In the genomic region with DNA sequence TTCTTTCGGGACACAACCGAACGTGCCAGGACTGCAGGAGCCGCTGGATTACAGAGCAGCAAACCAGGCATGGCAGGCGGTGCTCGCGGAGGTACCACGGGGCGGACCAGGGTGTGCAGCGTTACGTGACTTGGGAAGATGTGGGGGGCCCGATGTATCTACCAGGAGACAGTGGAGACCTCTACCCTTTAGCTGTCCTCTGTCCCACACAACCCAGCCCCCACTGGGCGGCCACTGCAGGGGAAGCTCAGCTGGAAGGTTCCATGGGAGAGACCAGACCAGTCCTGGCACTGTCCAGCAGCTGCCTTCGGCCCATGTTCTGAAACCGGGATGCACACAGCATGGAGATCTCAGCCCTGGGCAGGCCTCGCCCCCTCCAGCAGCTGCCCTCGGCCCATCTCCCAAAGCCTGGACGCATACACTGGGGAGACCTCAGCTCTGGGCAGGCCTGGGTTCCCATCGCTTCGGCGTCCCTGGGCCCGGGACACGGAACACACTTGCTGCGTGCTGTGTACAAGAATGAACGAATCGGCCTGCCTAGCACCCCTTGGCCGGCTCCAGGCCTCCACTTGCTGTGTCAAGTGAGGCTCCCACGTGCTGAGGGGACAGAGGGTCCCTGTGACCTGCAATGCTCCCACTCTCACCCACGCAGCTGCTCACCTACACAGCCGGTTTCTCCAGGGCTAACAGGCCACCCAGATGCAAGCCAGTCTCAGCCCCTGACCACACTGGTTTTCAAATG, we compare ENCODE assay signal across 27 cellular contexts.
DNase-seq lines count a peak whose midpoint lies in the region; ATAC-seq, FAIRE-seq and TF ChIP-seq lines count a peak whose summit lies in the region.
"Had no signal": no experiment of that assay in that cellular context is flagged by ENCODE, and none has a peak within 500 bp of the region (broad histone marks: within the 10 kb centered on the region; RNA-seq: fewer than 3 reads in every experiment).

No MANE protein-coding gene starts in this region.

- 94% methylated on average over 23 to 30 of the region's 30 CpGs for WGBS in endodermal cell (ENCODE audit: insufficient coverage in 1 of 2, insufficient read length in 1 of 2), 2 experiments

- no peak overlapping the region for H3K27ac ChIP-seq in endodermal cell (ENCODE audit: low read depth, low read length)
- H3K27ac ChIP-seq: A549, epithelial cell of prostate, foreskin keratinocyte, stomach, upper lobe of left lung, VCaP had no signal

- peak; percentile 23 for FAIRE-seq in urothelium cell line (lab: Jason Lieb, UNC)
- FAIRE-seq: A549, bronchial epithelial cell had no signal

- H3K4me1 ChIP-seq in endodermal cell (ENCODE audit: control insufficient read depth, insufficient read depth, low read length): peaks cover 4% of the 10 kb centered on the region
- H3K4me1 ChIP-seq in mucosa of descending colon (ENCODE audit: low read depth): no peaks in the 10 kb centered on the region
- H3K4me1 ChIP-seq: A549, foreskin keratinocyte, stomach, upper lobe of left lung had no signal

- no peaks in the 10 kb centered on the region for H3K27me3 ChIP-seq in endodermal cell (ENCODE audit: control insufficient read depth, insufficient read depth, low read length, poor library complexity, severe bottlenecking)
- H3K27me3 ChIP-seq: foreskin keratinocyte, stomach, upper lobe of left lung had no signal

- H3K9me3 ChIP-seq in endodermal cell (ENCODE audit: control insufficient read depth, low read length) (no peaks in the 10 kb centered on the region), mucosa of descending colon (no peaks in the 10 kb centered on the region)
- H3K9me3 ChIP-seq: A549, stomach, upper lobe of left lung had no signal

- H3K36me3 ChIP-seq in endodermal cell (ENCODE audit: control insufficient read depth, insufficient read depth, low read length): no peaks in the 10 kb centered on the region
- H3K36me3 ChIP-seq in mucosa of descending colon (ENCODE audit: low read depth): no peaks in the 10 kb centered on the region

- H3K4me3 Mint-ChIP-seq in activated naive CD8-positive, alpha-beta T cell treated with anti-CD3 and anti-CD28 coated beads for 36 hours: no peak overlapping the region
- no peak overlapping the region for H3K4me3 Mint-ChIP-seq in activated naive CD8-positive, alpha-beta T cell treated with anti-CD3 and anti-CD28 coated beads, Interleukin-2, amount 50 U/mL, for 24 hours
- no peak overlapping the region for H3K4me3 Mint-ChIP-seq in endodermal cell
- H3K4me3 Mint-ChIP-seq: activated CD8-positive, alpha-beta T cell treated with anti-CD3 and anti-CD28 coated beads for 36 hours; T-helper 1 cell treated with Interleukin-12 subunit alpha and Interleukin-12 subunit beta and Interleukin-4 antibody, amounts not matched to agents 30 μg/mL and 1 μg/mL, for 36 hours had no signal

- no peak overlapping the region for H3K9ac ChIP-seq in endodermal cell (ENCODE audit: extremely low read depth, low read length, poor library complexity, severe bottlenecking)

- DNase-seq in activated naive CD8-positive, alpha-beta T cell treated with anti-CD3 and anti-CD28 coated beads for 36 hours: no peak
- no peak for DNase-seq in activated naive CD8-positive, alpha-beta T cell treated with anti-CD3 and anti-CD28 coated beads, Interleukin-2, amount 50 U/mL, for 24 hours
- DNase-seq in endodermal cell (peak; percentile 45), mucosa of descending colon (peak in 2 of 3 donors; percentile 21 to 40), urothelium cell line (ENCODE audit: low spot score) (no peak), glomerular visceral epithelial cell (ENCODE audit: extremely low spot score) (no peak), NCI-H2107 treated with DMSO at 0.1 percent for 48 hours (lab: John Stamatoyannopoulos, UW; ENCODE audit: unreplicated experiment) (no peak)
- DNase-seq in central memory CD4-positive, alpha-beta T cell: no peak
- DNase-seq: activated CD8-positive, alpha-beta T cell treated with anti-CD3 and anti-CD28 coated beads for 36 hours; activated T-cell treated with anti-CD3 and anti-CD28 coated beads, Interleukin-2, amount 50 U/mL, for 48 hours; C1 segment of cervical spinal cord; foreskin keratinocyte; H7; kidney glomerular epithelial cell; NCI-H1417 treated with DMSO at 0.1 percent for 48 hours; NCI-H2171; NCI-H526 treated with DMSO at 0.1 percent for 48 hours; occipital lobe; SHP77 treated with DMSO at 0.1 percent for 48 hours; stimulated activated CD4-positive, alpha-beta T cell treated with anti-CD3 and anti-CD28 coated beads, Interleukin-2, amount 100 ng/mL, for 24 hours; stomach had no signal

- no peaks in the 10 kb centered on the region for H3K9me3 Mint-ChIP-seq in activated naive CD8-positive, alpha-beta T cell treated with anti-CD3 and anti-CD28 coated beads for 36 hours
- H3K9me3 Mint-ChIP-seq in activated naive CD8-positive, alpha-beta T cell treated with anti-CD3 and anti-CD28 coated beads, Interleukin-2, amount 50 U/mL, for 24 hours: no peaks in the 10 kb centered on the region
- no peaks in the 10 kb centered on the region for H3K9me3 Mint-ChIP-seq in endodermal cell
- H3K9me3 Mint-ChIP-seq: activated CD8-positive, alpha-beta T cell treated with anti-CD3 and anti-CD28 coated beads for 36 hours; T-helper 1 cell treated with Interleukin-12 subunit alpha and Interleukin-12 subunit beta and Interleukin-4 antibody, amounts not matched to agents 30 μg/mL and 1 μg/mL, for 36 hours had no signal

- H3K27ac Mint-ChIP-seq in activated naive CD8-positive, alpha-beta T cell treated with anti-CD3 and anti-CD28 coated beads for 36 hours: peak overlapping the region; percentile 25
- no peak overlapping the region for H3K27ac Mint-ChIP-seq in activated naive CD8-positive, alpha-beta T cell treated with anti-CD3 and anti-CD28 coated beads, Interleukin-2, amount 50 U/mL, for 24 hours
- H3K27ac Mint-ChIP-seq in endodermal cell: peak overlapping the region; percentile 65
- H3K27ac Mint-ChIP-seq: activated CD8-positive, alpha-beta T cell treated with anti-CD3 and anti-CD28 coated beads for 36 hours; T-helper 1 cell treated with Interleukin-12 subunit alpha and Interleukin-12 subunit beta and Interleukin-4 antibody, amounts not matched to agents 30 μg/mL and 1 μg/mL, for 36 hours had no signal

- no peaks in the 10 kb centered on the region for H3K27me3 Mint-ChIP-seq in activated naive CD8-positive, alpha-beta T cell treated with anti-CD3 and anti-CD28 coated beads for 36 hours
- H3K27me3 Mint-ChIP-seq in activated naive CD8-positive, alpha-beta T cell treated with anti-CD3 and anti-CD28 coated beads, Interleukin-2, amount 50 U/mL, for 24 hours: no peaks in the 10 kb centered on the region
- no peaks in the 10 kb centered on the region for H3K27me3 Mint-ChIP-seq in endodermal cell (ENCODE audit: insufficient read depth)
- H3K27me3 Mint-ChIP-seq: activated CD8-positive, alpha-beta T cell treated with anti-CD3 and anti-CD28 coated beads for 36 hours had no signal

- no peak overlapping the region for H3K4me3 ChIP-seq in endodermal cell (ENCODE audit: low read length)
- H3K4me3 ChIP-seq in mucosa of descending colon: no peak overlapping the region
- H3K4me3 ChIP-seq: A549, stomach, upper lobe of left lung had no signal

- intact Hi-C loops in mucosa of descending colon (cut with DNase I, micrococcal nuclease): no loop called here

- H3K4me1 Mint-ChIP-seq in activated naive CD8-positive, alpha-beta T cell treated with anti-CD3 and anti-CD28 coated beads for 36 hours: peaks cover 1% of the 10 kb centered on the region
- no peaks in the 10 kb centered on the region for H3K4me1 Mint-ChIP-seq in activated naive CD8-positive, alpha-beta T cell treated with anti-CD3 and anti-CD28 coated beads, Interleukin-2, amount 50 U/mL, for 24 hours
- H3K4me1 Mint-ChIP-seq in endodermal cell: peaks cover 6% of the 10 kb centered on the region

- peaks cover 4% of the 10 kb centered on the region for H3K36me3 Mint-ChIP-seq in activated naive CD8-positive, alpha-beta T cell treated with anti-CD3 and anti-CD28 coated beads for 36 hours
- H3K36me3 Mint-ChIP-seq in activated naive CD8-positive, alpha-beta T cell treated with anti-CD3 and anti-CD28 coated beads, Interleukin-2, amount 50 U/mL, for 24 hours (ENCODE audit: low read depth): peaks cover 2% of the 10 kb centered on the region
- no peaks in the 10 kb centered on the region for H3K36me3 Mint-ChIP-seq in endodermal cell (ENCODE audit: low read depth)

- TF ChIP-seq CTCF in endodermal cell (conservative IDR thresholded peaks at IDR 0.05) (no peak), mucosa of descending colon (IDR thresholded peaks at IDR 0.05) (no peak)

- ATAC-seq in activated naive CD8-positive, alpha-beta T cell treated with anti-CD3 and anti-CD28 coated beads, Interleukin-2, amount 50 U/mL, for 24 hours: no peak
- ATAC-seq in mucosa of descending colon: no peak
- ATAC-seq: A549; activated CD8-positive, alpha-beta T cell treated with anti-CD3 and anti-CD28 coated beads for 36 hours; foreskin keratinocyte had no signal

Comparison
In these comparisons a context has a peak if more than half of its experiments do, and no peak if none do; other contexts are left out.
1. DNase-seq: peak in endodermal cell (single experiment) and mucosa of descending colon (2 of 3); none in activated naive CD8-positive, alpha-beta T cell treated with anti-CD3 and anti-CD28 coated beads for 36 hours (single experiment), activated naive CD8-positive, alpha-beta T cell treated with anti-CD3 and anti-CD28 coated beads, Interleukin-2, amount 50 U/mL, for 24 hours (single experiment), urothelium cell line (single experiment), central memory CD4-positive, alpha-beta T cell (single experiment), glomerular visceral epithelial cell (single experiment) and NCI-H2107 treated with DMSO at 0.1 percent for 48 hours (single experiment).